ENCODE assay signal across 10 cellular contexts in genomic region chr7:922334-923107, GRCh38. TPM values are rescaled to one million over a fixed set of nuclear protein-coding genes. Genes with fewer than 3 reads are reported as not detected.
A peak's percentile ranks its signal among the peaks of the same experiment; 100 is the strongest.
DNase-seq lines count a peak whose midpoint lies in the region; ATAC-seq, FAIRE-seq and TF ChIP-seq lines count a peak whose summit lies in the region.
"Had no signal": no experiment of that assay in that cellular context is flagged by ENCODE, and none has a peak within 500 bp of the region (broad histone marks: within the 10 kb centered on the region; RNA-seq: fewer than 3 reads in every experiment).

No MANE protein-coding gene starts in this region.

- no peaks in the 10 kb centered on the region for H3K27me3 ChIP-seq in right lobe of liver
- no peaks in the 10 kb centered on the region for H3K27me3 ChIP-seq in HepG2 (ENCODE audit: control insufficient read depth in 1 of 2, insufficient read depth in 2 of 2, low read length in 2 of 2)
- H3K27me3 ChIP-seq in mucosa of rectum (ENCODE audit: control insufficient read depth in 2 of 2, insufficient read depth in 2 of 2, low read length in 2 of 2): no peaks in the 10 kb centered on the region
- peaks cover 10% of the 10 kb centered on the region; the same call in 1 of the 2 replicates for H3K27me3 ChIP-seq in SJCRH30

- ATAC-seq in right lobe of liver: no peak
- ATAC-seq in HepG2: no peak
- no peak for ATAC-seq in GM21367 (IDR thresholded peaks at IDR 0.05; ENCODE audit: unreplicated experiment)

- H3K4me1 Mint-ChIP-seq in activated T-helper 2 cell treated with anti-CD3 and anti-CD28 coated beads, Interferon-gamma antibody, Interleukin-2, Interleukin-4, amounts not matched to agents 10 μg/mL and 5 μg/mL and 100 μg/mL, durations not matched to agents 14 hours and 24 hours and 36 hours (ENCODE audit: low read depth): peaks cover 21% of the 10 kb centered on the region

- 29% methylated on average over 10 of the region's 29 CpGs for WGBS in right lobe of liver (ENCODE audit: insufficient coverage, low coverage, low lambda C conversion rate, missing lambda C conversion rate)
- WGBS in HepG2 (ENCODE audit: low lambda C conversion rate): 83% methylated on average over 23 of the region's 29 CpGs

- TF ChIP-seq CTCF in right lobe of liver (IDR thresholded peaks at IDR 0.05) (no peak), HepG2 (CRISPR knock-in tag; IDR thresholded peaks at IDR 0.05) (no peak)

- H3K9me3 ChIP-seq in right lobe of liver (no peaks in the 10 kb centered on the region), HepG2 (ENCODE audit: low read length) (no peaks in the 10 kb centered on the region), mucosa of rectum (ENCODE audit: control insufficient read depth in 2 of 2, low read length in 2 of 2) (no peaks in the 10 kb centered on the region), SJCRH30 (replicated peaks) (no peaks in the 10 kb centered on the region)

- H3K27ac ChIP-seq in right lobe of liver (no peak overlapping the region), HepG2 (ENCODE audit: extremely low read length, insufficient read depth, low read length) (no peak overlapping the region), mucosa of rectum (ENCODE audit: low read depth in 2 of 2, low read length in 2 of 2) (peak overlapping the region; percentile 97 to 98), SJCRH30 (no peak overlapping the region)
- H3K27ac ChIP-seq: epithelial cell of prostate had no signal

- H3K27ac Mint-ChIP-seq in activated T-helper 2 cell treated with anti-CD3 and anti-CD28 coated beads, Interferon-gamma antibody, Interleukin-2, Interleukin-4, amounts not matched to agents 10 μg/mL and 5 μg/mL and 100 μg/mL, durations not matched to agents 14 hours and 24 hours and 36 hours: peak overlapping the region; percentile 94

- H3K4me3 ChIP-seq in right lobe of liver (no peak overlapping the region), HepG2 (replicated peaks in 1 of 3; ENCODE audit: insufficient read depth in 1 of 3, low read depth in 2 of 3, low read length in 3 of 3) (no peak overlapping the region), mucosa of rectum (ENCODE audit: low read length in 2 of 2) (peak overlapping the region; percentile 40 to 57), SJCRH30 (no peak overlapping the region)

- H3K36me3 Mint-ChIP-seq in activated T-helper 2 cell treated with anti-CD3 and anti-CD28 coated beads, Interferon-gamma antibody, Interleukin-2, Interleukin-4, amounts not matched to agents 10 μg/mL and 5 μg/mL and 100 μg/mL, durations not matched to agents 14 hours and 24 hours and 36 hours (ENCODE audit: low read depth): peaks cover 15% of the 10 kb centered on the region

- intact Hi-C loops in right lobe of liver (cut with DNase I): no loop called here
- intact Hi-C loops in HepG2 (cut with micrococcal nuclease; ENCODE audit: unreplicated experiment): no loop called here
- intact Hi-C loops in activated T-helper 2 cell treated with anti-CD3 and anti-CD28 coated beads, Interferon-gamma antibody, Interleukin-2, Interleukin-4, amounts not matched to agents 10 μg/mL and 5 μg/mL and 100 μg/mL, durations not matched to agents 14 hours and 24 hours and 36 hours (cut with micrococcal nuclease): loop anchor here (5.0 kb wide), 2 partner anchors 35 to 320 kb away; no protein-coding TSS in a partner anchor

- TF ChIP-seq EP300 in HepG2 (IDR thresholded peaks at IDR 0.05; ENCODE audit: low read depth in 2 of 2, low read length in 2 of 2): no peak
- no peak for TF ChIP-seq EP300 in HepG2 (CRISPR knock-in tag; IDR thresholded peaks at IDR 0.05; ENCODE audit: borderline replicate concordance)

- peak in 2 of 3 donors; percentile 23 to 51 for DNase-seq in right lobe of liver
- DNase-seq in HepG2 (ENCODE audit: low spot score): no peak
- no peak for DNase-seq in activated T-helper 2 cell treated with anti-CD3 and anti-CD28 coated beads, Interferon-gamma antibody, Interleukin-2, Interleukin-4, amounts not matched to agents 10 μg/mL and 5 μg/mL and 100 μg/mL, durations not matched to agents 14 hours and 24 hours and 36 hours (ENCODE audit: low spot score)
- no peak for DNase-seq in urothelium cell line (ENCODE audit: low spot score)
- no peak for DNase-seq in SJCRH30
- no peak for DNase-seq in AML-193 (lab: John Stamatoyannopoulos, UW)
- DNase-seq: NCI-H1048 had no signal

- no peaks in the 10 kb centered on the region for H3K36me3 ChIP-seq in right lobe of liver
- no peaks in the 10 kb centered on the region for H3K36me3 ChIP-seq in HepG2 (replicated peaks in 1 of 2; ENCODE audit: control insufficient read depth in 1 of 2, insufficient read depth in 2 of 2, low read length in 2 of 2)
- H3K36me3 ChIP-seq in mucosa of rectum (ENCODE audit: control insufficient read depth in 2 of 2, insufficient read depth in 2 of 2, low read length in 2 of 2): peaks cover 0 to 2% of the 10 kb centered on the region in 2 donors
- H3K36me3 ChIP-seq in SJCRH30: no peaks in the 10 kb centered on the region

- FAIRE-seq in HepG2 (lab: Jason Lieb, UNC) (no peak), urothelium cell line (lab: Jason Lieb, UNC) (peak; percentile 42)

- TF ChIP-seq RAD21 in HepG2 (CRISPR knock-in tag; IDR thresholded peaks at IDR 0.05): no peak

- no peaks in the 10 kb centered on the region for H3K27me3 Mint-ChIP-seq in activated T-helper 2 cell treated with anti-CD3 and anti-CD28 coated beads, Interferon-gamma antibody, Interleukin-2, Interleukin-4, amounts not matched to agents 10 μg/mL and 5 μg/mL and 100 μg/mL, durations not matched to agents 14 hours and 24 hours and 36 hours (ENCODE audit: low read depth)

- POLR2A ChIA-PET in HepG2 (lab: Yijun Ruan, JAX): no interaction called here

- H3K79me2 ChIP-seq in HepG2 (ENCODE audit: insufficient read depth, low read length): no peaks in the 10 kb centered on the region

- in situ Hi-C loops in HepG2 (cut with HindIII; ENCODE audit: extremely low pct_ligation_motif_present, low pct_unique_long_range_greater_than_20kb): no loop called here

- no peaks in the 10 kb centered on the region for H3K4me1 ChIP-seq in right lobe of liver
- peaks cover 39% of the 10 kb centered on the region for H3K4me1 ChIP-seq in HepG2 (ENCODE audit: insufficient read depth, low read length)
- peaks cover 64 to 69% of the 10 kb centered on the region in 2 donors for H3K4me1 ChIP-seq in mucosa of rectum (ENCODE audit: control insufficient read depth in 2 of 2, insufficient read depth in 2 of 2, low read length in 2 of 2)
- H3K4me1 ChIP-seq in SJCRH30: no peaks in the 10 kb centered on the region

- TF ChIP-seq POLR2A in right lobe of liver (IDR thresholded peaks at IDR 0.05): no peak
- no peak for TF ChIP-seq POLR2A in HepG2 (IDR thresholded peaks at IDR 0.05; ENCODE audit: insufficient read depth in 1 of 2, low read depth in 2 of 2, low read length in 2 of 2)

- H2AFZ ChIP-seq in HepG2 (ENCODE audit: low read length): no peak overlapping the region

- no peak overlapping the region for H3K9ac ChIP-seq in HepG2 (ENCODE audit: insufficient read depth, low read depth, low read length)
- H3K9ac ChIP-seq in mucosa of rectum (ENCODE audit: low read depth in 1 of 2, low read length in 2 of 2): peak overlapping the region; percentile 74 to 92

- no peak overlapping the region for H3K4me2 ChIP-seq in HepG2 (ENCODE audit: low read depth, low read length)

- CTCF ChIA-PET in HepG2 (lab: Yijun Ruan, JAX; ENCODE audit: low intra/inter-chr PET ratio, low total read pairs): no interaction called here

- no peaks in the 10 kb centered on the region for H3K9me3 Mint-ChIP-seq in activated T-helper 2 cell treated with anti-CD3 and anti-CD28 coated beads, Interferon-gamma antibody, Interleukin-2, Interleukin-4, amounts not matched to agents 10 μg/mL and 5 μg/mL and 100 μg/mL, durations not matched to agents 14 hours and 24 hours and 36 hours

- H4K20me1 ChIP-seq in HepG2 (ENCODE audit: insufficient read depth, low read length): no peaks in the 10 kb centered on the region

- peak overlapping the region; percentile 79 for H3K4me3 Mint-ChIP-seq in activated T-helper 2 cell treated with anti-CD3 and anti-CD28 coated beads, Interferon-gamma antibody, Interleukin-2, Interleukin-4, amounts not matched to agents 10 μg/mL and 5 μg/mL and 100 μg/mL, durations not matched to agents 14 hours and 24 hours and 36 hours (ENCODE audit: low read depth)

- no TSS peak for BruUV-seq in HepG2 (replicated peaks; lab: Mats Ljungman, UMichigan)

RNA-seq across cellular contexts. Expression of gene ADAP1, which starts 32.0 kb away (rescaled TPM):
- total RNA-seq in right lobe of liver (1 to 10 TPM; 1.4 to 4.2 (median 2.7) TPM), HepG2 (2016; rRNA removed; fragmentation: Illumina TruSeq; extraction: Trizol) (18.3 and 24.6 TPM in 2 replicates)
- 23.5 and 25.0 TPM in 2 replicates for total RNA-seq in HepG2 (2016; cell fraction: cytosol; rRNA removed; fragmentation: Illumina TruSeq; extraction: Trizol; ENCODE audit: low read depth)
- 16.6 and 27.2 TPM in 2 replicates for total RNA-seq in HepG2 (2016; cell fraction: insoluble cytoplasmic fraction; rRNA removed; fragmentation: Illumina TruSeq; extraction: Trizol)
- 46.3 and 47.4 TPM in 2 replicates for total RNA-seq in HepG2 (2016; cell fraction: membrane; rRNA removed; fragmentation: Illumina TruSeq; extraction: Trizol)
- 13.2 TPM in 2 replicates for total RNA-seq in HepG2 (2016; cell fraction: nucleus; rRNA removed; fragmentation: Illumina TruSeq; extraction: Trizol)
- polyA plus RNA-seq in HepG2 (2011; rRNA removed): 10.5 and 15.0 TPM in 2 replicates
- 11.8 and 14.5 TPM in 2 replicates for polyA plus RNA-seq in HepG2 (2011; cell fraction: cytosol; rRNA removed)
- 19.8 and 24.0 TPM in 2 replicates for polyA plus RNA-seq in HepG2 (2011; cell fraction: nucleus; rRNA removed)
- 15.3 and 21.4 TPM in 2 replicates for polyA plus RNA-seq in HepG2 (2012)
- 24.2 and 28.1 TPM in 2 replicates for polyA plus RNA-seq in HepG2 (2016; cell fraction: cytosol; fragmentation: Illumina TruSeq; extraction: Trizol; ENCODE audit: low read depth)
- polyA plus RNA-seq in HepG2 (2016; cell fraction: insoluble cytoplasmic fraction; fragmentation: Illumina TruSeq; extraction: Trizol; ENCODE audit: low read depth): 17.0 and 28.9 TPM in 2 replicates
- polyA plus RNA-seq in HepG2 (2016; cell fraction: membrane; fragmentation: Illumina TruSeq; extraction: Trizol; ENCODE audit: low read depth): 45.2 and 45.4 TPM in 2 replicates
- 26.8 and 30.8 TPM in 2 replicates for polyA plus RNA-seq in HepG2 (2016; cell fraction: nucleus; fragmentation: Illumina TruSeq; extraction: Trizol; ENCODE audit: insufficient read depth, low read depth)
- 3.5 and 14.9 TPM in 2 replicates for polyA minus RNA-seq in HepG2 (2011; rRNA and poly(A)+ RNA removed; ENCODE audit: low replicate concordance)
- 7.5 and 11.2 TPM in 2 replicates for polyA minus RNA-seq in HepG2 (2011; cell fraction: cytosol; rRNA and poly(A)+ RNA removed)
- 5.2 and 7.6 TPM in 2 replicates for polyA minus RNA-seq in HepG2 (2011; cell fraction: nucleus; rRNA and poly(A)+ RNA removed)
- total RNA-seq in activated T-helper 2 cell treated with anti-CD3 and anti-CD28 coated beads, Interferon-gamma antibody, Interleukin-2, Interleukin-4, amounts not matched to agents 10 μg/mL and 5 μg/mL and 100 μg/mL, durations not matched to agents 14 hours and 24 hours and 36 hours: 62.8 and 65.2 TPM in 2 replicates
- 0.04 TPM in 1 of 2 replicates, not detected in the other for total RNA-seq in SJCRH30 (2014; rRNA removed; shearing (Covaris generic))

RNA-seq across cellular contexts. Expression of gene GET4, which starts 46.2 kb away (rescaled TPM):
- total RNA-seq in right lobe of liver (10 to 100 TPM; 15.6 to 38.3 (median 28.3) TPM), HepG2 (2016; rRNA removed; fragmentation: Illumina TruSeq; extraction: Trizol) (28.2 and 31.6 TPM in 2 replicates)
- 7.8 and 8.0 TPM in 2 replicates for total RNA-seq in HepG2 (2016; cell fraction: cytosol; rRNA removed; fragmentation: Illumina TruSeq; extraction: Trizol; ENCODE audit: low read depth)
- total RNA-seq in HepG2 (2016; cell fraction: insoluble cytoplasmic fraction; rRNA removed; fragmentation: Illumina TruSeq; extraction: Trizol): 27.8 and 31.5 TPM in 2 replicates
- 18.9 and 22.1 TPM in 2 replicates for total RNA-seq in HepG2 (2016; cell fraction: membrane; rRNA removed; fragmentation: Illumina TruSeq; extraction: Trizol)
- 26.6 and 28.2 TPM in 2 replicates for total RNA-seq in HepG2 (2016; cell fraction: nucleus; rRNA removed; fragmentation: Illumina TruSeq; extraction: Trizol)
- 35.2 and 44.4 TPM in 2 replicates for polyA plus RNA-seq in HepG2 (2011; rRNA removed)
- polyA plus RNA-seq in HepG2 (2011; cell fraction: cytosol; rRNA removed): 32.6 and 49.3 TPM in 2 replicates
- 186 and 201 TPM in 2 replicates for polyA plus RNA-seq in HepG2 (2011; cell fraction: nucleus; rRNA removed)
- 33.0 and 39.4 TPM in 2 replicates for polyA plus RNA-seq in HepG2 (2012)
- 13.8 and 16.4 TPM in 2 replicates for polyA plus RNA-seq in HepG2 (2016; cell fraction: cytosol; fragmentation: Illumina TruSeq; extraction: Trizol; ENCODE audit: low read depth)
- polyA plus RNA-seq in HepG2 (2016; cell fraction: insoluble cytoplasmic fraction; fragmentation: Illumina TruSeq; extraction: Trizol; ENCODE audit: low read depth): 49.1 and 51.2 TPM in 2 replicates
- polyA plus RNA-seq in HepG2 (2016; cell fraction: membrane; fragmentation: Illumina TruSeq; extraction: Trizol; ENCODE audit: low read depth): 21.9 and 26.3 TPM in 2 replicates
- polyA plus RNA-seq in HepG2 (2016; cell fraction: nucleus; fragmentation: Illumina TruSeq; extraction: Trizol; ENCODE audit: insufficient read depth, low read depth): 111 and 112 TPM in 2 replicates
- polyA minus RNA-seq in HepG2 (2011; rRNA and poly(A)+ RNA removed; ENCODE audit: low replicate concordance): 16.3 and 17.4 TPM in 2 replicates
- 9.7 and 12.6 TPM in 2 replicates for polyA minus RNA-seq in HepG2 (2011; cell fraction: cytosol; rRNA and poly(A)+ RNA removed)
- 19.2 and 26.4 TPM in 2 replicates for polyA minus RNA-seq in HepG2 (2011; cell fraction: nucleus; rRNA and poly(A)+ RNA removed)
- 32.2 and 35.9 TPM in 2 replicates for total RNA-seq in activated T-helper 2 cell treated with anti-CD3 and anti-CD28 coated beads, Interferon-gamma antibody, Interleukin-2, Interleukin-4, amounts not matched to agents 10 μg/mL and 5 μg/mL and 100 μg/mL, durations not matched to agents 14 hours and 24 hours and 36 hours
- 21.4 and 22.0 TPM in 2 replicates for total RNA-seq in SJCRH30 (2014; rRNA removed; shearing (Covaris generic))

RNA-seq across cellular contexts. Expression of gene COX19, which starts 52.8 kb away (rescaled TPM):
- total RNA-seq in right lobe of liver: 1 to 10 TPM; 3.2 to 6.5 (median 4.0) TPM
- 6.5 and 11.5 TPM in 2 replicates for total RNA-seq in HepG2 (2016; rRNA removed; fragmentation: Illumina TruSeq; extraction: Trizol)
- total RNA-seq in HepG2 (2016; cell fraction: cytosol; rRNA removed; fragmentation: Illumina TruSeq; extraction: Trizol; ENCODE audit: low read depth): 2.6 and 3.0 TPM in 2 replicates
- total RNA-seq in HepG2 (2016; cell fraction: insoluble cytoplasmic fraction; rRNA removed; fragmentation: Illumina TruSeq; extraction: Trizol): 7.4 and 15.2 TPM in 2 replicates
- total RNA-seq in HepG2 (2016; cell fraction: membrane; rRNA removed; fragmentation: Illumina TruSeq; extraction: Trizol): 7.6 and 8.2 TPM in 2 replicates
- 21.5 and 23.4 TPM in 2 replicates for total RNA-seq in HepG2 (2016; cell fraction: nucleus; rRNA removed; fragmentation: Illumina TruSeq; extraction: Trizol)
- 21.0 and 21.7 TPM in 2 replicates for polyA plus RNA-seq in HepG2 (2011; rRNA removed)
- polyA plus RNA-seq in HepG2 (2011; cell fraction: cytosol; rRNA removed): 12.5 and 14.3 TPM in 2 replicates
- polyA plus RNA-seq in HepG2 (2011; cell fraction: nucleus; rRNA removed): 59.5 and 79.7 TPM in 2 replicates
- polyA plus RNA-seq in HepG2 (2012): 14.5 and 16.2 TPM in 2 replicates
- polyA plus RNA-seq in HepG2 (2016; cell fraction: cytosol; fragmentation: Illumina TruSeq; extraction: Trizol; ENCODE audit: low read depth): 2.2 and 2.3 TPM in 2 replicates
- polyA plus RNA-seq in HepG2 (2016; cell fraction: insoluble cytoplasmic fraction; fragmentation: Illumina TruSeq; extraction: Trizol; ENCODE audit: low read depth): 11.0 and 11.3 TPM in 2 replicates
- 3.6 and 3.8 TPM in 2 replicates for polyA plus RNA-seq in HepG2 (2016; cell fraction: membrane; fragmentation: Illumina TruSeq; extraction: Trizol; ENCODE audit: low read depth)
- 32.8 and 35.0 TPM in 2 replicates for polyA plus RNA-seq in HepG2 (2016; cell fraction: nucleus; fragmentation: Illumina TruSeq; extraction: Trizol; ENCODE audit: insufficient read depth, low read depth)
- polyA minus RNA-seq in HepG2 (2011; rRNA and poly(A)+ RNA removed; ENCODE audit: low replicate concordance): 12.8 and 23.5 TPM in 2 replicates
- 3.6 and 5.4 TPM in 2 replicates for polyA minus RNA-seq in HepG2 (2011; cell fraction: cytosol; rRNA and poly(A)+ RNA removed)
- 50.6 and 61.9 TPM in 2 replicates for polyA minus RNA-seq in HepG2 (2011; cell fraction: nucleus; rRNA and poly(A)+ RNA removed)
- 15.0 and 17.2 TPM in 2 replicates for total RNA-seq in activated T-helper 2 cell treated with anti-CD3 and anti-CD28 coated beads, Interferon-gamma antibody, Interleukin-2, Interleukin-4, amounts not matched to agents 10 μg/mL and 5 μg/mL and 100 μg/mL, durations not matched to agents 14 hours and 24 hours and 36 hours
- total RNA-seq in SJCRH30 (2014; rRNA removed; shearing (Covaris generic)): 6.4 and 8.6 TPM in 2 replicates

Comparison
In these comparisons a context has a peak if more than half of its experiments do, and no peak if none do; other contexts are left out.
1. DNase-seq: peak in right lobe of liver (2 of 3); none in HepG2 (single experiment), activated T-helper 2 cell treated with anti-CD3 and anti-CD28 coated beads, Interferon-gamma antibody, Interleukin-2, Interleukin-4, amounts not matched to agents 10 μg/mL and 5 μg/mL and 100 μg/mL, durations not matched to agents 14 hours and 24 hours and 36 hours (single experiment), urothelium cell line (single experiment), SJCRH30 (0 of 2) and AML-193 (0 of 2).
2. H3K27ac ChIP-seq: peak in mucosa of rectum (2 of 2); none in right lobe of liver (0 of 3), HepG2 (single experiment) and SJCRH30 (single experiment).
3. H3K4me3 ChIP-seq: peak in mucosa of rectum (2 of 2); none in right lobe of liver (0 of 3), HepG2 (0 of 3) and SJCRH30 (single experiment).